In the genomic region with DNA sequence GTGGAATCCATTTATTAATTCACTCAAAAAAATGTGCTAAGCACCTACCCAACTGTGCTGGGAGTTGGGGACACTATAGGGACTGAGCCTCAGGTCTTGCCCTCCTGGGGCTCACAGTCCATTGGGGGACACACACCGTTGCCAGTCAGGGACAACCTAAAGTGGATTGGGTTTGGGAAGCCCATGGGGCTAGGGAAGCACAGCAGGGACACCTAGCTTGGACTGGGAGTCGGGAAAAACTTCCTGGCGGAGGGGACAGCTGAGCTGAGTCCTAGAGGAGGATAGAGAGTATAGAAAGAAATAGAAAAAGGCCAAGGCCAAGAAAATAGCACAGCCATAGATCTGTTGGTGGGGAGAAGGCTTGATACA, we compare ENCODE assay signal across 14 cellular contexts. TPM values are rescaled to one million over a fixed set of nuclear protein-coding genes. Genes with fewer than 3 reads are reported as not detected.
DNase-seq lines count a peak whose midpoint lies in the region; ATAC-seq and TF ChIP-seq lines count a peak whose summit lies in the region.
"Had no signal": no experiment of that assay in that cellular context is flagged by ENCODE, and none has a peak within 500 bp of the region (broad histone marks: within the 10 kb centered on the region; RNA-seq: fewer than 3 reads in every experiment).

No MANE protein-coding gene starts in this region.

- H3K27ac Mint-ChIP-seq in activated naive CD4-positive, alpha-beta T cell treated with anti-CD3 and anti-CD28 coated beads, Interleukin-2, amount 10 ng/mL, durations not matched to agents 7 days and 5 days, result peak overlapping the region; percentile 67
- H3K27ac Mint-ChIP-seq in endothelial cell (ENCODE audit: unreplicated experiment), result no peak overlapping the region
- H3K27ac Mint-ChIP-seq in osteocyte (ENCODE audit: unreplicated experiment), result peak overlapping the region; percentile 57

- H3K9me3 Mint-ChIP-seq in activated naive CD4-positive, alpha-beta T cell treated with anti-CD3 and anti-CD28 coated beads, Interleukin-2, amount 10 ng/mL, durations not matched to agents 7 days and 5 days, result no peaks in the 10 kb centered on the region
- no peaks in the 10 kb centered on the region for H3K9me3 Mint-ChIP-seq in endothelial cell (ENCODE audit: unreplicated experiment)
- H3K9me3 Mint-ChIP-seq in osteocyte (ENCODE audit: unreplicated experiment), result no peaks in the 10 kb centered on the region

- no peak for DNase-seq in activated naive CD4-positive, alpha-beta T cell treated with anti-CD3 and anti-CD28 coated beads, Interleukin-2, amount 10 ng/mL, durations not matched to agents 7 days and 5 days
- DNase-seq in activated naive CD4-positive, alpha-beta T cell (lab: John Stamatoyannopoulos, UW), result no peak
- no peak for DNase-seq in RWPE1 (ENCODE audit: low spot score)
- DNase-seq in endothelial cell (ENCODE audit: low spot score), result no peak
- DNase-seq in osteocyte (ENCODE audit: extremely low spot score, unreplicated experiment), result no peak
- no peak for DNase-seq in midbrain (lab: John Stamatoyannopoulos, UW)
- no peak for DNase-seq in superior temporal gyrus (ENCODE audit: extremely low spot score)
- DNase-seq: gastrocnemius medialis, NCI-H1105, stomach, WERI-Rb-1 had no signal

- POLR2A ChIA-PET in RWPE1 (lab: Yijun Ruan, JAX; ENCODE audit: low non-redundant PET), result no interaction called here

- H3K27me3 Mint-ChIP-seq in activated naive CD4-positive, alpha-beta T cell treated with anti-CD3 and anti-CD28 coated beads, Interleukin-2, amount 10 ng/mL, durations not matched to agents 7 days and 5 days, result peaks cover 66% of the 10 kb centered on the region
- H3K27me3 Mint-ChIP-seq in endothelial cell (ENCODE audit: unreplicated experiment), result peaks cover 42% of the 10 kb centered on the region
- H3K27me3 Mint-ChIP-seq in osteocyte (ENCODE audit: unreplicated experiment), result no peaks in the 10 kb centered on the region

- CTCF ChIA-PET in activated naive CD4-positive, alpha-beta T cell treated with anti-CD3 and anti-CD28 coated beads, Interleukin-2, amount 10 ng/mL, durations not matched to agents 7 days and 5 days (lab: Charles Lee), result interaction anchor here (0.7 to 7.5 kb wide), 4 partner anchors 9 to 75 kb away, joined by 3 to 229 read pairs (median 38); no protein-coding TSS in a partner anchor
- CTCF ChIA-PET in RWPE1 (lab: Yijun Ruan, JAX), result interaction anchor here (3.6 kb wide), 1 partner anchor 37 kb away, joined by 115 read pairs; no protein-coding TSS in a partner anchor

- H3K36me3 Mint-ChIP-seq in activated naive CD4-positive, alpha-beta T cell treated with anti-CD3 and anti-CD28 coated beads, Interleukin-2, amount 10 ng/mL, durations not matched to agents 7 days and 5 days, result no peaks in the 10 kb centered on the region
- peaks cover 16% of the 10 kb centered on the region for H3K36me3 Mint-ChIP-seq in endothelial cell (ENCODE audit: low read depth, unreplicated experiment)
- H3K36me3 Mint-ChIP-seq in osteocyte (ENCODE audit: unreplicated experiment), result peaks cover 12% of the 10 kb centered on the region

- ATAC-seq in HG03108 (IDR thresholded peaks at IDR 0.05; ENCODE audit: unreplicated experiment), result no peak
- ATAC-seq: gastrocnemius medialis, K562 had no signal

- H3K4me3 Mint-ChIP-seq in activated naive CD4-positive, alpha-beta T cell treated with anti-CD3 and anti-CD28 coated beads, Interleukin-2, amount 10 ng/mL, durations not matched to agents 7 days and 5 days, result no peak overlapping the region
- H3K4me3 Mint-ChIP-seq in endothelial cell (ENCODE audit: unreplicated experiment), result peak overlapping the region; percentile 42
- H3K4me3 Mint-ChIP-seq in osteocyte (ENCODE audit: unreplicated experiment), result no peak overlapping the region

- TF ChIP-seq CTCF in RWPE1 (conservative IDR thresholded peaks at IDR 0.05; ENCODE audit: low read depth), result no peak
- no peak for TF ChIP-seq CTCF in endothelial cell (IDR thresholded peaks at IDR 0.05; ENCODE audit: unreplicated experiment)
- no peak for TF ChIP-seq CTCF in osteocyte (IDR thresholded peaks at IDR 0.05)

- H3K4me1 Mint-ChIP-seq in activated naive CD4-positive, alpha-beta T cell treated with anti-CD3 and anti-CD28 coated beads, Interleukin-2, amount 10 ng/mL, durations not matched to agents 7 days and 5 days, result peaks cover 52% of the 10 kb centered on the region
- H3K4me1 Mint-ChIP-seq in endothelial cell (ENCODE audit: unreplicated experiment), result peaks cover 36% of the 10 kb centered on the region
- H3K4me1 Mint-ChIP-seq in osteocyte (ENCODE audit: unreplicated experiment), result peaks cover 18% of the 10 kb centered on the region

- H3K27ac ChIP-seq in RWPE1, result peak overlapping the region; percentile 18; the same call in 1 of the 2 replicates
- H3K27ac ChIP-seq: gastrocnemius medialis, stomach, vagina, WERI-Rb-1 had no signal

RNA-seq across cellular contexts. Expression of a gene that starts 8.5 kb away (rescaled TPM):
- total RNA-seq in endothelial cell (ENCODE audit: unreplicated experiment) (64.2 TPM), osteocyte (93.8 and 176 TPM in 2 replicates)

RNA-seq across cellular contexts. Expression of a gene that starts 20.5 kb away (rescaled TPM):
- 25.3 TPM for total RNA-seq in endothelial cell (ENCODE audit: unreplicated experiment)
- 15.6 and 15.8 TPM in 2 replicates for total RNA-seq in osteocyte

RNA-seq across cellular contexts. Expression of a gene that starts 21.9 kb away (rescaled TPM):
- 0.33 TPM for total RNA-seq in endothelial cell (ENCODE audit: unreplicated experiment)
- total RNA-seq in osteocyte, result 0.29 and 0.62 TPM in 2 replicates

RNA-seq across cellular contexts. Expression of a gene that starts 30.9 kb away (rescaled TPM):
- total RNA-seq in endothelial cell (ENCODE audit: unreplicated experiment) (246 TPM), osteocyte (61.9 and 68.9 TPM in 2 replicates)

RNA-seq across cellular contexts. Expression of a gene that starts 52.6 kb away (rescaled TPM):
- 62.8 TPM for total RNA-seq in endothelial cell (ENCODE audit: unreplicated experiment)
- 96.7 and 117 TPM in 2 replicates for total RNA-seq in osteocyte
